9 cellular contexts compared by ENCODE assay signal in genomic region chr1:149916927-149917310, GRCh38. TPM values are rescaled to one million over a fixed set of nuclear protein-coding genes. Genes with fewer than 3 reads are reported as not detected.
DNase-seq lines count a peak whose midpoint lies in the region; ATAC-seq lines count a peak whose summit lies in the region.
"Had no signal": no experiment of that assay in that cellular context is flagged by ENCODE, and none has a peak within 500 bp of the region (broad histone marks: within the 10 kb centered on the region; RNA-seq: fewer than 3 reads in every experiment).

No MANE protein-coding gene starts in this region.

- H3K36me3 ChIP-seq in iPS-15b (ENCODE audit: control insufficient read depth, insufficient read depth, low read length) = no peaks in the 10 kb centered on the region

- H3K27me3 Mint-ChIP-seq in T-helper 1 cell treated with Interleukin-12 subunit alpha and Interleukin-12 subunit beta and Interleukin-4 antibody, amounts not matched to agents 30 μg/mL and 1 μg/mL, for 36 hours (ENCODE audit: low read depth) = no peaks in the 10 kb centered on the region
- H3K27me3 Mint-ChIP-seq in activated T-helper 1 cell treated with anti-CD3 and anti-CD28 coated beads, Interleukin-12 subunit alpha, Interleukin-12 subunit beta, Interleukin-2, Interleukin-4 antibody, amounts not matched to agents 30 ng/mL and 10 ng/mL and 1 ng/mL, durations not matched to agents 14 hours and 24 hours and 36 hours (ENCODE audit: insufficient read depth) = no peaks in the 10 kb centered on the region
- H3K27me3 Mint-ChIP-seq in stimulated activated naive CD8-positive, alpha-beta T cell treated with anti-CD3 and anti-CD28 coated beads, Interleukin-15, amount 100 ng/mL, for 72 hours = no peaks in the 10 kb centered on the region

- no peak overlapping the region for H3K9ac ChIP-seq in iPS-15b (ENCODE audit: low read depth, low read length)

- H3K9me3 Mint-ChIP-seq in T-helper 1 cell treated with Interleukin-12 subunit alpha and Interleukin-12 subunit beta and Interleukin-4 antibody, amounts not matched to agents 30 μg/mL and 1 μg/mL, for 36 hours = no peaks in the 10 kb centered on the region
- H3K9me3 Mint-ChIP-seq in activated T-helper 1 cell treated with anti-CD3 and anti-CD28 coated beads, Interleukin-12 subunit alpha, Interleukin-12 subunit beta, Interleukin-2, Interleukin-4 antibody, amounts not matched to agents 30 ng/mL and 10 ng/mL and 1 ng/mL, durations not matched to agents 14 hours and 24 hours and 36 hours = no peaks in the 10 kb centered on the region
- H3K9me3 Mint-ChIP-seq in stimulated activated naive CD8-positive, alpha-beta T cell treated with anti-CD3 and anti-CD28 coated beads, Interleukin-15, amount 100 ng/mL, for 72 hours = no peaks in the 10 kb centered on the region

- intact Hi-C loops in activated T-helper 1 cell treated with anti-CD3 and anti-CD28 coated beads, Interleukin-12 subunit alpha, Interleukin-12 subunit beta, Interleukin-2, Interleukin-4 antibody, amounts not matched to agents 30 ng/mL and 10 ng/mL and 1 ng/mL, durations not matched to agents 14 hours and 24 hours and 36 hours (cut with micrococcal nuclease) = loop anchor here (1.0 to 2.0 kb wide), 2 partner anchors 10 to 18 kb away; partner anchors contain the start of genes BOLA1 and SF3B4

- DNase-seq in T-helper 1 cell (no peak), NCI-H82 treated with DMSO at 0.1 percent for 48 hours (lab: John Stamatoyannopoulos, UW; ENCODE audit: unreplicated experiment) (no peak), SIG-M5 treated with dmso at 0.1 percent for 504 hours (lab: John Stamatoyannopoulos, UW; ENCODE audit: unreplicated experiment) (no peak)
- DNase-seq in activated T-helper 1 cell treated with anti-CD3 and anti-CD28 coated beads, Interleukin-12 subunit alpha, Interleukin-12 subunit beta, Interleukin-2, Interleukin-4 antibody, amounts not matched to agents 30 ng/mL and 10 ng/mL and 1 ng/mL, durations not matched to agents 14 hours and 24 hours and 36 hours (ENCODE audit: low spot score) = no peak
- DNase-seq in stimulated activated naive CD8-positive, alpha-beta T cell treated with anti-CD3 and anti-CD28 coated beads, Interleukin-15, amount 100 ng/mL, for 72 hours = no peak
- DNase-seq: KG1 had no signal

- no peaks in the 10 kb centered on the region for H3K27me3 ChIP-seq in iPS-15b (ENCODE audit: control insufficient read depth, insufficient read depth, low read length)

- H3K27ac Mint-ChIP-seq in T-helper 1 cell treated with Interleukin-12 subunit alpha and Interleukin-12 subunit beta and Interleukin-4 antibody, amounts not matched to agents 30 μg/mL and 1 μg/mL, for 36 hours = peak overlapping the region; percentile 83
- H3K27ac Mint-ChIP-seq in activated T-helper 1 cell treated with anti-CD3 and anti-CD28 coated beads, Interleukin-12 subunit alpha, Interleukin-12 subunit beta, Interleukin-2, Interleukin-4 antibody, amounts not matched to agents 30 ng/mL and 10 ng/mL and 1 ng/mL, durations not matched to agents 14 hours and 24 hours and 36 hours = peak overlapping the region; percentile 87
- peak overlapping the region; percentile 75 to 91 for H3K27ac Mint-ChIP-seq in stimulated activated naive CD8-positive, alpha-beta T cell treated with anti-CD3 and anti-CD28 coated beads, Interleukin-15, amount 100 ng/mL, for 72 hours

- H3K4me3 ChIP-seq in iPS-15b (ENCODE audit: low read depth, low read length) = peak overlapping the region; percentile 73

- peaks cover 6% of the 10 kb centered on the region for H3K4me1 ChIP-seq in iPS-15b (ENCODE audit: control insufficient read depth, insufficient read depth, low read length)

- no peaks in the 10 kb centered on the region for H3K9me3 ChIP-seq in iPS-15b (ENCODE audit: control insufficient read depth, insufficient read depth, low read length)

- peaks cover 40% of the 10 kb centered on the region for H3K4me1 Mint-ChIP-seq in T-helper 1 cell treated with Interleukin-12 subunit alpha and Interleukin-12 subunit beta and Interleukin-4 antibody, amounts not matched to agents 30 μg/mL and 1 μg/mL, for 36 hours (ENCODE audit: low read depth)
- peaks cover 48% of the 10 kb centered on the region for H3K4me1 Mint-ChIP-seq in activated T-helper 1 cell treated with anti-CD3 and anti-CD28 coated beads, Interleukin-12 subunit alpha, Interleukin-12 subunit beta, Interleukin-2, Interleukin-4 antibody, amounts not matched to agents 30 ng/mL and 10 ng/mL and 1 ng/mL, durations not matched to agents 14 hours and 24 hours and 36 hours (ENCODE audit: low read depth)
- peaks cover 47% of the 10 kb centered on the region for H3K4me1 Mint-ChIP-seq in stimulated activated naive CD8-positive, alpha-beta T cell treated with anti-CD3 and anti-CD28 coated beads, Interleukin-15, amount 100 ng/mL, for 72 hours

- ATAC-seq in stimulated activated naive CD8-positive, alpha-beta T cell treated with anti-CD3 and anti-CD28 coated beads, Interleukin-15, amount 100 ng/mL, for 72 hours = peak; percentile 12
- no peak for ATAC-seq in GM18868 (IDR thresholded peaks at IDR 0.05; ENCODE audit: unreplicated experiment)

- peak overlapping the region; percentile 94 for H3K4me3 Mint-ChIP-seq in T-helper 1 cell treated with Interleukin-12 subunit alpha and Interleukin-12 subunit beta and Interleukin-4 antibody, amounts not matched to agents 30 μg/mL and 1 μg/mL, for 36 hours
- peak overlapping the region; percentile 96 for H3K4me3 Mint-ChIP-seq in activated T-helper 1 cell treated with anti-CD3 and anti-CD28 coated beads, Interleukin-12 subunit alpha, Interleukin-12 subunit beta, Interleukin-2, Interleukin-4 antibody, amounts not matched to agents 30 ng/mL and 10 ng/mL and 1 ng/mL, durations not matched to agents 14 hours and 24 hours and 36 hours
- H3K4me3 Mint-ChIP-seq in stimulated activated naive CD8-positive, alpha-beta T cell treated with anti-CD3 and anti-CD28 coated beads, Interleukin-15, amount 100 ng/mL, for 72 hours = peak overlapping the region; percentile 86 to 90

- H3K36me3 Mint-ChIP-seq in T-helper 1 cell treated with Interleukin-12 subunit alpha and Interleukin-12 subunit beta and Interleukin-4 antibody, amounts not matched to agents 30 μg/mL and 1 μg/mL, for 36 hours (ENCODE audit: low read depth) = peaks cover 5% of the 10 kb centered on the region
- peaks cover 8% of the 10 kb centered on the region for H3K36me3 Mint-ChIP-seq in activated T-helper 1 cell treated with anti-CD3 and anti-CD28 coated beads, Interleukin-12 subunit alpha, Interleukin-12 subunit beta, Interleukin-2, Interleukin-4 antibody, amounts not matched to agents 30 ng/mL and 10 ng/mL and 1 ng/mL, durations not matched to agents 14 hours and 24 hours and 36 hours (ENCODE audit: low read depth)

RNA-seq across cellular contexts. Expression of gene SV2A, which starts 0.7 kb away (rescaled TPM):
- 17.3 and 18.6 TPM in 2 replicates for total RNA-seq in activated T-helper 1 cell treated with anti-CD3 and anti-CD28 coated beads, Interleukin-12 subunit alpha, Interleukin-12 subunit beta, Interleukin-2, Interleukin-4 antibody, amounts not matched to agents 30 ng/mL and 10 ng/mL and 1 ng/mL, durations not matched to agents 14 hours and 24 hours and 36 hours

RNA-seq across cellular contexts. Expression of gene SF3B4, which starts 10.7 kb away (rescaled TPM):
- total RNA-seq in activated T-helper 1 cell treated with anti-CD3 and anti-CD28 coated beads, Interleukin-12 subunit alpha, Interleukin-12 subunit beta, Interleukin-2, Interleukin-4 antibody, amounts not matched to agents 30 ng/mL and 10 ng/mL and 1 ng/mL, durations not matched to agents 14 hours and 24 hours and 36 hours = 125 and 136 TPM in 2 replicates

RNA-seq across cellular contexts. Expression of gene BOLA1, which starts 17.6 kb away (rescaled TPM):
- total RNA-seq in activated T-helper 1 cell treated with anti-CD3 and anti-CD28 coated beads, Interleukin-12 subunit alpha, Interleukin-12 subunit beta, Interleukin-2, Interleukin-4 antibody, amounts not matched to agents 30 ng/mL and 10 ng/mL and 1 ng/mL, durations not matched to agents 14 hours and 24 hours and 36 hours = 23.9 and 24.3 TPM in 2 replicates

RNA-seq across cellular contexts. Expression of gene MTMR11, which starts 19.8 kb away (rescaled TPM):
- 5.6 and 8.5 TPM in 2 replicates for total RNA-seq in activated T-helper 1 cell treated with anti-CD3 and anti-CD28 coated beads, Interleukin-12 subunit alpha, Interleukin-12 subunit beta, Interleukin-2, Interleukin-4 antibody, amounts not matched to agents 30 ng/mL and 10 ng/mL and 1 ng/mL, durations not matched to agents 14 hours and 24 hours and 36 hours
